2 cellular contexts compared by ENCODE assay signal in genomic region chr22:31692186-31692886, GRCh38.
TF ChIP-seq lines count a peak whose summit lies in the region.

No MANE protein-coding gene starts in this region.

TF ChIP-seq in SK-N-SH, 30 proteins besides CTCF, POLR2A, EP300 and RAD21 (continued from another document):
- TF ChIP-seq PBX3 (IDR thresholded peaks at IDR 0.05), result peak; percentile 19; the same call in 1 of the 2 replicates

TF ChIP-seq in SK-N-SH treated with all-trans-retinoic acid at 6 μM for 48 hours, 23 proteins besides CTCF, POLR2A, EP300 and RAD21 (continued from another document):
- TF ChIP-seq POU6F1 (CRISPR knock-in tag; IDR thresholded peaks at IDR 0.05; ENCODE audit: borderline replicate concordance, low read depth) (no peak), TSHZ2 (CRISPR knock-in tag; IDR thresholded peaks at IDR 0.05) (no peak), OSR1 (CRISPR knock-in tag; IDR thresholded peaks at IDR 0.05) (no peak), RARB (CRISPR knock-in tag; IDR thresholded peaks at IDR 0.05) (no peak), TOX (CRISPR knock-in tag; IDR thresholded peaks at IDR 0.05; ENCODE audit: borderline replicate concordance) (no peak), PATZ1 (CRISPR knock-in tag; IDR thresholded peaks at IDR 0.05; ENCODE audit: borderline replicate concordance) (no peak), ZNF70 (CRISPR knock-in tag; IDR thresholded peaks at IDR 0.05) (no peak), SNAI2 (CRISPR knock-in tag; IDR thresholded peaks at IDR 0.05) (no peak), ZC3H10 (CRISPR knock-in tag; IDR thresholded peaks at IDR 0.05) (no peak)
